Comparison of ENCODE assay signal across 8 cellular contexts in the genomic region with DNA sequence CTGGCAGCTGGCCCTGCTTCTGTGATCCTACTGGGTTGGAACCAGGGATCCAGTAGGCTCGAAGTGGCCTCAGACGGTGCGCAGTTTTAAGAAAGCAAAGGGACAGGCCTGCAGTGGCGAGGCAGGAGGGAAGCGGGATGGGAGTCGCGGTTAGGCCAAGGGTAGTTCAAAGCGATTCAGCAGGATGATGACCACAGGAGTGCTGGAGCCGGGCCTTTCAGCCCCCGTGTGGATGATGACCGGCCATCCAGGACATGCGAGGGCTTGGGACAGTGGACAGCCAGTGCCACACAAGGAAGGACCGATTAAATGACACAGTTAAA. TPM values are rescaled to one million over a fixed set of nuclear protein-coding genes. Genes with fewer than 3 reads are reported as not detected.
DNase-seq lines count a peak whose midpoint lies in the region; ATAC-seq and TF ChIP-seq lines count a peak whose summit lies in the region.

No MANE protein-coding gene starts in this region.

- H3K4me3 Mint-ChIP-seq in activated T-helper 17 cell treated with anti-CD3 and anti-CD28 coated beads, Interleukin-2, amount 50 U/mL, for 72 hours: peak overlapping the region; percentile 92

- TF ChIP-seq POLR2A in ovary (IDR thresholded peaks at IDR 0.05): no peak

- no peaks in the 10 kb centered on the region for H3K36me3 Mint-ChIP-seq in activated T-helper 17 cell treated with anti-CD3 and anti-CD28 coated beads, Interleukin-2, amount 50 U/mL, for 72 hours (ENCODE audit: low read depth)

- TF ChIP-seq EP300 in ovary (IDR thresholded peaks at IDR 0.05): no peak

- H3K27me3 ChIP-seq in GM06990 (replicated peaks; ENCODE audit: control insufficient read depth, insufficient read depth, low read length) (no peaks in the 10 kb centered on the region), Loucy (ENCODE audit: insufficient read depth, low read length, poor library complexity, severe bottlenecking) (peaks cover 10% of the 10 kb centered on the region), cardiac muscle cell (no peaks in the 10 kb centered on the region), ovary (no peaks in the 10 kb centered on the region)

- peaks cover 4% of the 10 kb centered on the region; the same call in 1 of the 2 replicates for H3F3A ChIP-seq in Loucy (ENCODE audit: low read depth)

- H3K36me3 ChIP-seq in GM06990 (ENCODE audit: control insufficient read depth, insufficient read depth, low read length): no peaks in the 10 kb centered on the region
- no peaks in the 10 kb centered on the region for H3K36me3 ChIP-seq in Loucy (ENCODE audit: insufficient read depth, low read length)
- H3K36me3 ChIP-seq in cardiac muscle cell: no peaks in the 10 kb centered on the region
- no peaks in the 10 kb centered on the region for H3K36me3 ChIP-seq in ovary

- no peaks in the 10 kb centered on the region for H3K9me3 Mint-ChIP-seq in activated T-helper 17 cell treated with anti-CD3 and anti-CD28 coated beads, Interleukin-2, amount 50 U/mL, for 72 hours

- peaks cover 26% of the 10 kb centered on the region for H4K20me1 ChIP-seq in Loucy (ENCODE audit: insufficient read depth, low read length, poor library complexity, severe bottlenecking)

- peak overlapping the region; percentile 98 for H3K9ac ChIP-seq in Loucy (ENCODE audit: low read depth, low read length, poor library complexity, severe bottlenecking)

- H2AFZ ChIP-seq in Loucy (ENCODE audit: low read length): no peak overlapping the region

- peaks cover 78% of the 10 kb centered on the region for H3K79me2 ChIP-seq in Loucy (ENCODE audit: insufficient read depth, low read length)

- H3K9me3 ChIP-seq in Loucy (ENCODE audit: insufficient read depth, low read depth, low read length) (no peaks in the 10 kb centered on the region), cardiac muscle cell (ENCODE audit: low read depth) (no peaks in the 10 kb centered on the region), ovary (no peaks in the 10 kb centered on the region)

- H3K4me1 Mint-ChIP-seq in activated T-helper 17 cell treated with anti-CD3 and anti-CD28 coated beads, Interleukin-2, amount 50 U/mL, for 72 hours: peaks cover 25% of the 10 kb centered on the region

- no peaks in the 10 kb centered on the region for H3K9me2 ChIP-seq in Loucy (replicated peaks; ENCODE audit: low read depth, low read length)

- H3K27ac Mint-ChIP-seq in activated T-helper 17 cell treated with anti-CD3 and anti-CD28 coated beads, Interleukin-2, amount 50 U/mL, for 72 hours: peak overlapping the region; percentile 88

- 2 to 4% (median 3%) methylated on average over 13 of the region's 13 CpGs for WGBS in ovary, 3 donors

- peak overlapping the region; percentile 76 for H3K4me3 ChIP-seq in GM06990 (replicated peaks; ENCODE audit: low read depth, low read length)
- H3K4me3 ChIP-seq in Loucy (ENCODE audit: low read length, poor library complexity, severe bottlenecking): peak overlapping the region; percentile 87
- peak overlapping the region; percentile 66 for H3K4me3 ChIP-seq in cardiac muscle cell
- H3K4me3 ChIP-seq in ovary: peak overlapping the region; percentile 66

- peak; percentile 16 for ATAC-seq in activated T-helper 17 cell treated with anti-CD3 and anti-CD28 coated beads, Interleukin-2, amount 50 U/mL, for 72 hours (replicated peaks)
- ATAC-seq in GM19351 (IDR thresholded peaks at IDR 0.05; ENCODE audit: unreplicated experiment) (no peak), HG02852 (IDR thresholded peaks at IDR 0.05; ENCODE audit: unreplicated experiment) (no peak)

- peak; percentile 27 for DNase-seq in 8988T
- DNase-seq in GM06990 (ENCODE audit: extremely low read depth, insufficient read length): no peak
- peak; percentile 42 to 46 for DNase-seq in cardiac muscle cell (ENCODE audit: low read depth in 1 of 2, low spot score in 1 of 2)
- peak in 1 of 5 donors; percentile 49 for DNase-seq in ovary

- H3K27ac ChIP-seq in cardiac muscle cell: peak overlapping the region; percentile 47
- peak overlapping the region; percentile 83 to 84 for H3K27ac ChIP-seq in ovary

- peak overlapping the region; percentile 89 for H3K4me2 ChIP-seq in Loucy (ENCODE audit: low read depth, low read length, poor library complexity, severe bottlenecking)

- no peaks in the 10 kb centered on the region for H3K27me3 Mint-ChIP-seq in activated T-helper 17 cell treated with anti-CD3 and anti-CD28 coated beads, Interleukin-2, amount 50 U/mL, for 72 hours

- peaks cover 53% of the 10 kb centered on the region for H3K4me1 ChIP-seq in Loucy (ENCODE audit: insufficient read depth, low read length, poor library complexity, severe bottlenecking)
- peaks cover 31% of the 10 kb centered on the region for H3K4me1 ChIP-seq in cardiac muscle cell (ENCODE audit: low read depth)
- peaks cover 7% of the 10 kb centered on the region for H3K4me1 ChIP-seq in ovary (ENCODE audit: insufficient read depth)

- TF ChIP-seq CTCF in GM06990 (IDR thresholded peaks at IDR 0.05; ENCODE audit: insufficient read depth, low read length, poor library complexity, severe bottlenecking) (no peak), Loucy (conservative IDR thresholded peaks at IDR 0.05; ENCODE audit: low read length) (no peak), cardiac muscle cell (IDR thresholded peaks at IDR 0.05; ENCODE audit: low read depth, low read length) (no peak), ovary (IDR thresholded peaks at IDR 0.05) (no peak)

- intact Hi-C loops in ovary (cut with DNase I): loop anchor here in 2 of 4 donors (5.0 to 10.0 kb wide), 2 partner anchors 826 to 828 kb away; no protein-coding TSS in a partner anchor

RNA-seq across cellular contexts. Expression of a gene that starts 0.9 kb away (rescaled TPM):
- 10 to 100 TPM; 29.8 to 58.7 TPM for total RNA-seq in activated T-helper 17 cell treated with anti-CD3 and anti-CD28 coated beads, Interleukin-2, amount 50 U/mL, for 72 hours
- 27.5 and 29.2 TPM in 2 replicates for total RNA-seq in cardiac muscle cell
- 21.1 and 33.1 TPM in 2 replicates for polyA plus RNA-seq in cardiac muscle cell
- total RNA-seq in ovary: 10 to 100 TPM; 43.3 to 88.7 (median 60.8) TPM
- polyA plus RNA-seq in ovary: 10 to 100 TPM; 27.5 to 52.7 TPM
